ENCODE assay signal across 20 cellular contexts in genomic region chr16:72983241-72983640, GRCh38.
"Had no signal": no experiment of that assay in that cellular context is flagged by ENCODE, and none has a peak within 500 bp of the region (broad histone marks: within the 10 kb centered on the region; RNA-seq: fewer than 3 reads in every experiment).

No MANE protein-coding gene starts in this region.

- H3K27me3 ChIP-seq: Peyer's patch had no signal

- H3K4me3 ChIP-seq: K562, Peyer's patch had no signal

- H3K9me3 ChIP-seq: Peyer's patch had no signal

- H3K27ac Mint-ChIP-seq: activated CD4-positive, alpha-beta memory T cell treated with anti-CD3 and anti-CD28 coated beads for 36 hours; activated CD4-positive, alpha-beta T cell treated with anti-CD3 and anti-CD28 coated beads, Interleukin-2, amount 10 ng/mL, durations not matched to agents 7 days and 5 days; activated naive CD4-positive, alpha-beta T cell treated with anti-CD3 and anti-CD28 coated beads, Interleukin-2, amount 10 ng/mL, durations not matched to agents 7 days and 5 days; activated naive CD8-positive, alpha-beta T cell treated with anti-CD3 and anti-CD28 coated beads for 36 hours; T-helper 1 cell treated with Interleukin-12 subunit alpha and Interleukin-12 subunit beta and Interleukin-4 antibody, amounts not matched to agents 30 μg/mL and 1 μg/mL, for 36 hours had no signal

- H3K27me3 Mint-ChIP-seq: activated CD4-positive, alpha-beta memory T cell treated with anti-CD3 and anti-CD28 coated beads for 36 hours; activated naive CD4-positive, alpha-beta T cell treated with anti-CD3 and anti-CD28 coated beads, Interleukin-2, amount 10 ng/mL, durations not matched to agents 7 days and 5 days; activated naive CD8-positive, alpha-beta T cell treated with anti-CD3 and anti-CD28 coated beads for 36 hours had no signal

- H3K4me1 Mint-ChIP-seq: activated CD4-positive, alpha-beta T cell treated with anti-CD3 and anti-CD28 coated beads, Interleukin-2, amount 10 ng/mL, durations not matched to agents 7 days and 5 days; activated naive CD4-positive, alpha-beta T cell treated with anti-CD3 and anti-CD28 coated beads, Interleukin-2, amount 10 ng/mL, durations not matched to agents 7 days and 5 days; activated naive CD8-positive, alpha-beta T cell treated with anti-CD3 and anti-CD28 coated beads for 36 hours had no signal

- H3K4me3 Mint-ChIP-seq: activated CD4-positive, alpha-beta memory T cell treated with anti-CD3 and anti-CD28 coated beads for 36 hours; activated CD4-positive, alpha-beta T cell treated with anti-CD3 and anti-CD28 coated beads, Interleukin-2, amount 10 ng/mL, durations not matched to agents 7 days and 5 days; activated naive CD4-positive, alpha-beta T cell treated with anti-CD3 and anti-CD28 coated beads, Interleukin-2, amount 10 ng/mL, durations not matched to agents 7 days and 5 days; activated naive CD8-positive, alpha-beta T cell treated with anti-CD3 and anti-CD28 coated beads for 36 hours; activated T-cell treated with anti-CD3 and anti-CD28 coated beads, Interleukin-2, amount 50 U/mL, for 4 hours; T-helper 1 cell treated with Interleukin-12 subunit alpha and Interleukin-12 subunit beta and Interleukin-4 antibody, amounts not matched to agents 30 μg/mL and 1 μg/mL, for 36 hours had no signal

- H3K9me3 Mint-ChIP-seq: activated CD4-positive, alpha-beta memory T cell treated with anti-CD3 and anti-CD28 coated beads for 36 hours; activated CD4-positive, alpha-beta T cell treated with anti-CD3 and anti-CD28 coated beads, Interleukin-2, amount 10 ng/mL, durations not matched to agents 7 days and 5 days; activated naive CD4-positive, alpha-beta T cell treated with anti-CD3 and anti-CD28 coated beads, Interleukin-2, amount 10 ng/mL, durations not matched to agents 7 days and 5 days; activated naive CD8-positive, alpha-beta T cell treated with anti-CD3 and anti-CD28 coated beads for 36 hours; activated T-cell treated with anti-CD3 and anti-CD28 coated beads, Interleukin-2, amount 50 U/mL, for 4 hours; T-helper 1 cell treated with Interleukin-12 subunit alpha and Interleukin-12 subunit beta and Interleukin-4 antibody, amounts not matched to agents 30 μg/mL and 1 μg/mL, for 36 hours had no signal

- H3K36me3 ChIP-seq: Peyer's patch had no signal

- ATAC-seq: activated T-cell treated with anti-CD3 and anti-CD28 coated beads, Interleukin-2, amount 50 U/mL, for 4 hours; K562 had no signal

- H3K36me3 Mint-ChIP-seq: activated CD4-positive, alpha-beta memory T cell treated with anti-CD3 and anti-CD28 coated beads for 36 hours; activated naive CD4-positive, alpha-beta T cell treated with anti-CD3 and anti-CD28 coated beads, Interleukin-2, amount 10 ng/mL, durations not matched to agents 7 days and 5 days; activated naive CD8-positive, alpha-beta T cell treated with anti-CD3 and anti-CD28 coated beads for 36 hours had no signal

- DNase-seq: activated CD4-positive, alpha-beta memory T cell treated with anti-CD3 and anti-CD28 coated beads for 36 hours; activated CD4-positive, alpha-beta T cell treated with anti-CD3 and anti-CD28 coated beads, Interleukin-2, amount 10 ng/mL, durations not matched to agents 7 days and 5 days; activated CD4-positive, CD25-positive, alpha-beta regulatory T cell; activated CD8-positive, alpha-beta memory T cell treated with anti-CD3 and anti-CD28 coated beads for 24 hours; activated gamma-delta T cell treated with Interleukin-2 at 50 U/mL for 16 hours; activated naive CD4-positive, alpha-beta T cell treated with anti-CD3 and anti-CD28 coated beads, Interleukin-2, amount 10 ng/mL, durations not matched to agents 7 days and 5 days; activated naive CD8-positive, alpha-beta T cell treated with anti-CD3 and anti-CD28 coated beads for 36 hours; activated T-cell treated with anti-CD3 and anti-CD28 coated beads, Interleukin-2, amount 50 U/mL, for 4 hours; Karpas-422; NCI-H1105 treated with DMSO at 0.1 percent for 48 hours; NCI-H1436 treated with DMSO at 0.1 percent for 48 hours; NCI-H187; NCI-H2081; NCI-H510A treated with DMSO at 0.1 percent for 48 hours; NCI-H69; NK-92 treated with Interleukin-12 subunit alpha and Interleukin-12 subunit beta, amount 100 ng/mL, for 24 hours; SHP77 treated with DMSO at 0.1 percent for 48 hours had no signal
